In genomic region chr1:92484171-92484471, GRCh38 we compare ENCODE assay signal across 9 cellular contexts. TPM values are rescaled to one million over a fixed set of nuclear protein-coding genes. Genes with fewer than 3 reads are reported as not detected.
DNase-seq lines count a peak whose midpoint lies in the region; ATAC-seq and TF ChIP-seq lines count a peak whose summit lies in the region.
"Had no signal": no experiment of that assay in that cellular context is flagged by ENCODE, and none has a peak within 500 bp of the region (broad histone marks: within the 10 kb centered on the region; RNA-seq: fewer than 3 reads in every experiment).

No MANE protein-coding gene starts in this region.

- no peaks in the 10 kb centered on the region for H3K27me3 Mint-ChIP-seq in activated T-cell treated with anti-CD3 and anti-CD28 coated beads, Interleukin-2, amount 50 U/mL, for 4 hours (ENCODE audit: low read depth)

- no peaks in the 10 kb centered on the region for H3K9me3 Mint-ChIP-seq in activated T-cell treated with anti-CD3 and anti-CD28 coated beads, Interleukin-2, amount 50 U/mL, for 4 hours
- H3K9me3 Mint-ChIP-seq in activated naive CD4-positive, alpha-beta T cell treated with anti-CD3 and anti-CD28 coated beads, Interleukin-2, amount 50 U/mL, for 72 hours: no peaks in the 10 kb centered on the region

- TF ChIP-seq CTCF in lower leg skin (IDR thresholded peaks at IDR 0.05): no peak
- TF ChIP-seq CTCF in thoracic aorta (IDR thresholded peaks at IDR 0.05): no peak

- H3K27ac Mint-ChIP-seq in activated naive CD4-positive, alpha-beta T cell treated with anti-CD3 and anti-CD28 coated beads, Interleukin-2, amount 50 U/mL, for 72 hours: peak overlapping the region; percentile 94 to 95

- H3K36me3 ChIP-seq in thoracic aorta: no peaks in the 10 kb centered on the region

- TF ChIP-seq POLR2A in lower leg skin (IDR thresholded peaks at IDR 0.05): no peak

- H3K4me3 Mint-ChIP-seq in activated T-cell treated with anti-CD3 and anti-CD28 coated beads, Interleukin-2, amount 50 U/mL, for 4 hours: peak overlapping the region; percentile 90

- peaks cover 31% of the 10 kb centered on the region for H3K36me3 Mint-ChIP-seq in activated T-cell treated with anti-CD3 and anti-CD28 coated beads, Interleukin-2, amount 50 U/mL, for 4 hours (ENCODE audit: insufficient read depth)
- H3K36me3 Mint-ChIP-seq in activated naive CD4-positive, alpha-beta T cell treated with anti-CD3 and anti-CD28 coated beads, Interleukin-2, amount 50 U/mL, for 72 hours: peaks cover 56% of the 10 kb centered on the region in 2 donors

- H3K27ac ChIP-seq in thoracic aorta: no peak overlapping the region

- intact Hi-C loops in lower leg skin (cut with DNase I; ENCODE audit: low total_unique reads): no loop called here

- ATAC-seq in activated T-cell treated with anti-CD3 and anti-CD28 coated beads, Interleukin-2, amount 50 U/mL, for 4 hours: no peak
- no peak for ATAC-seq in activated naive CD4-positive, alpha-beta T cell treated with anti-CD3 and anti-CD28 coated beads, Interleukin-2, amount 50 U/mL, for 72 hours
- ATAC-seq in thoracic aorta (ENCODE audit: insufficient number of reproducible peaks, low FRiP score, low read depth): no peak

- peak overlapping the region; percentile 10 for H3K4me3 ChIP-seq in lower leg skin (ENCODE audit: low read depth, poor library complexity, severe bottlenecking)
- H3K4me3 ChIP-seq in thoracic aorta: peak overlapping the region; percentile 72

- H3K27me3 ChIP-seq in thoracic aorta (replicated peaks; ENCODE audit: insufficient read depth): no peaks in the 10 kb centered on the region

- peaks cover 42 to 65% of the 10 kb centered on the region in 2 donors for H3K4me1 ChIP-seq in thoracic aorta (ENCODE audit: control insufficient read depth in 1 of 2, low read depth in 2 of 2)

- H3K4me1 Mint-ChIP-seq in activated T-cell treated with anti-CD3 and anti-CD28 coated beads, Interleukin-2, amount 50 U/mL, for 4 hours (ENCODE audit: low read depth): peaks cover 41% of the 10 kb centered on the region

- DNase-seq in activated T-cell treated with anti-CD3 and anti-CD28 coated beads, Interleukin-2, amount 50 U/mL, for 4 hours: no peak
- no peak for DNase-seq in activated T-cell treated with anti-CD3 and anti-CD28 coated beads for 4 hours
- no peak for DNase-seq in activated naive CD4-positive, alpha-beta T cell treated with anti-CD3 and anti-CD28 coated beads, Interleukin-2, amount 50 U/mL, for 72 hours (ENCODE audit: low spot score in 2 of 2)
- DNase-seq in lower leg skin (ENCODE audit: low spot score in 2 of 2): no peak
- DNase-seq in thoracic aorta (ENCODE audit: low spot score): no peak
- no peak for DNase-seq in NCI-H1092 treated with DMSO at 0.1 percent for 48 hours (lab: John Stamatoyannopoulos, UW)
- no peak for DNase-seq in OCI-M2 (lab: John Stamatoyannopoulos, UW; ENCODE audit: unreplicated experiment)
- no peak for DNase-seq in stimulated activated CD4-positive, alpha-beta T cell treated with anti-CD3 and anti-CD28 coated beads, Interleukin-4, amount 100 ng/mL, for 1 hour
- DNase-seq: NCI-H187 had no signal

- WGBS in lower leg skin, 2 donors: 2 to 4% methylated on average over 15 of the region's 15 CpGs

- H3K9me3 ChIP-seq in thoracic aorta: no peaks in the 10 kb centered on the region

RNA-seq across cellular contexts. Expression of gene GFI1, which starts 2.6 kb away (rescaled TPM):
- 100 to 1,000 TPM in 2 of 3 donors, 10 to 100 TPM in 1; 99.4 to 136 (median 115) TPM for total RNA-seq in activated T-cell treated with anti-CD3 and anti-CD28 coated beads, Interleukin-2, amount 50 U/mL, for 4 hours
- total RNA-seq in activated naive CD4-positive, alpha-beta T cell treated with anti-CD3 and anti-CD28 coated beads, Interleukin-2, amount 50 U/mL, for 72 hours: 100 to 1,000 TPM in 1 of 2 donors, 10 to 100 TPM in 1; 42.3 to 125 TPM
- total RNA-seq in lower leg skin (under 1 TPM in 3 of 4 donors, not detected in 1; 0.27 to 0.91 (median 0.36) TPM), thoracic aorta (1 to 10 TPM in 1 of 2 donors, under 1 TPM in 1; 0.71 to 2.4 TPM)

Comparison
In these comparisons a context has a peak if more than half of its experiments do, and no peak if none do; other contexts are left out.
1. RNA of gene GFI1, which starts 2.6 kb away (total RNA-seq): 42.3 to 125 TPM in activated naive CD4-positive, alpha-beta T cell treated with anti-CD3 and anti-CD28 coated beads, Interleukin-2, amount 50 U/mL, for 72 hours and 99.4 to 136 TPM in activated T-cell treated with anti-CD3 and anti-CD28 coated beads, Interleukin-2, amount 50 U/mL, for 4 hours; 0.71 to 2.4 TPM in thoracic aorta and 0.27 to 0.91 TPM in lower leg skin; every median in the first group is over 10 times any median in the second.